1 cellular context compared by ENCODE assay signal in the genomic region with DNA sequence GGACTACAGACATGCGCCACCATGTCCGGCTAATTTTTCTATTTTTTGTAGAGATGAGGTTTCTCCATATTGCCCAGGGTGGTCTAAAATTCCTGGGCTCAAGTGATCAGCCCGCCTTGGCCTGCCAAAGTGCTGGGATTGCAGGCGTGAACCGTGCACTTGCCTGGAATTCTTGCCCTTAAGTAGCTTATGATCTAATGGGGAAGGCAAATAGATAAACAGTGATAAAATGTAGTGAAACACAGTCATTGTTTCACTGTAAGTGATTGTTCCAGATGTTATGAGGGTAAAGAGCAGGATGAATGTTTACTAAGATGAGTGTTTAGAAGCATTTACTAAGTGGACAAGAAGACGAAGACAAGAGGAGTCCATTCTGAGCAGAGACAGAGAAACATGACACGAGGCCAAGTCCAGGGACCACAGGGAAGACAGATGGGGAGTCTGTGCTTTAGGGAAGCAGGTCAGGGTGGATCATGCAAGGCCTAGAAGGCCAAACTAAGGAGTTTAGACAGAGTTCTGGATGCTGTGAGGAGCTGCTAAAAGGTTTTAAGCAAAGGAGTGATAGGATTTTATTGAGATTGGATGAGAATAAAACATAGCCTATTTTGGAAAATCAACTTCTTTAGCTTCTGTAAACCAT.
TF ChIP-seq lines count a peak whose summit lies in the region.

No MANE protein-coding gene starts in this region.

TF ChIP-seq in HepG2, 621 proteins besides CTCF, POLR2A, EP300 and RAD21 (continued from another document):
- TF ChIP-seq, protein P1, sequence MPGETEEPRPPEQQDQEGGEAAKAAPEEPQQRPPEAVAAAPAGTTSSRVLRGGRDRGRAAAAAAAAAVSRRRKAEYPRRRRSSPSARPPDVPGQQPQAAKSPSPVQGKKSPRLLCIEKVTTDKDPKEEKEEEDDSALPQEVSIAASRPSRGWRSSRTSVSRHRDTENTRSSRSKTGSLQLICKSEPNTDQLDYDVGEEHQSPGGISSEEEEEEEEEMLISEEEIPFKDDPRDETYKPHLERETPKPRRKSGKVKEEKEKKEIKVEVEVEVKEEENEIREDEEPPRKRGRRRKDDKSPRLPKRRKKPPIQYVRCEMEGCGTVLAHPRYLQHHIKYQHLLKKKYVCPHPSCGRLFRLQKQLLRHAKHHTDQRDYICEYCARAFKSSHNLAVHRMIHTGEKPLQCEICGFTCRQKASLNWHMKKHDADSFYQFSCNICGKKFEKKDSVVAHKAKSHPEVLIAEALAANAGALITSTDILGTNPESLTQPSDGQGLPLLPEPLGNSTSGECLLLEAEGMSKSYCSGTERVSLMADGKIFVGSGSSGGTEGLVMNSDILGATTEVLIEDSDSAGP (CRISPR knock-in tag; IDR thresholded peaks at IDR 0.05; ENCODE audit: borderline replicate concordance): 0 out of 2 replicates have a peak, but pooled peaks have one; percentile 18
- TF ChIP-seq SKIL (CRISPR knock-in tag; IDR thresholded peaks at IDR 0.05; ENCODE audit: borderline replicate concordance): peak; percentile 12; the same call in 1 of the 2 replicates
- 0 out of 2 replicates have a peak, but pooled peaks have one; percentile 35 for TF ChIP-seq THAP11 (CRISPR knock-in tag; IDR thresholded peaks at IDR 0.05)
- TF ChIP-seq ZNF788 (CRISPR knock-in tag; IDR thresholded peaks at IDR 0.05; ENCODE audit: borderline replicate concordance): 0 out of 2 replicates have a peak, but pooled peaks have one; percentile 45
- TF ChIP-seq, protein P2, sequence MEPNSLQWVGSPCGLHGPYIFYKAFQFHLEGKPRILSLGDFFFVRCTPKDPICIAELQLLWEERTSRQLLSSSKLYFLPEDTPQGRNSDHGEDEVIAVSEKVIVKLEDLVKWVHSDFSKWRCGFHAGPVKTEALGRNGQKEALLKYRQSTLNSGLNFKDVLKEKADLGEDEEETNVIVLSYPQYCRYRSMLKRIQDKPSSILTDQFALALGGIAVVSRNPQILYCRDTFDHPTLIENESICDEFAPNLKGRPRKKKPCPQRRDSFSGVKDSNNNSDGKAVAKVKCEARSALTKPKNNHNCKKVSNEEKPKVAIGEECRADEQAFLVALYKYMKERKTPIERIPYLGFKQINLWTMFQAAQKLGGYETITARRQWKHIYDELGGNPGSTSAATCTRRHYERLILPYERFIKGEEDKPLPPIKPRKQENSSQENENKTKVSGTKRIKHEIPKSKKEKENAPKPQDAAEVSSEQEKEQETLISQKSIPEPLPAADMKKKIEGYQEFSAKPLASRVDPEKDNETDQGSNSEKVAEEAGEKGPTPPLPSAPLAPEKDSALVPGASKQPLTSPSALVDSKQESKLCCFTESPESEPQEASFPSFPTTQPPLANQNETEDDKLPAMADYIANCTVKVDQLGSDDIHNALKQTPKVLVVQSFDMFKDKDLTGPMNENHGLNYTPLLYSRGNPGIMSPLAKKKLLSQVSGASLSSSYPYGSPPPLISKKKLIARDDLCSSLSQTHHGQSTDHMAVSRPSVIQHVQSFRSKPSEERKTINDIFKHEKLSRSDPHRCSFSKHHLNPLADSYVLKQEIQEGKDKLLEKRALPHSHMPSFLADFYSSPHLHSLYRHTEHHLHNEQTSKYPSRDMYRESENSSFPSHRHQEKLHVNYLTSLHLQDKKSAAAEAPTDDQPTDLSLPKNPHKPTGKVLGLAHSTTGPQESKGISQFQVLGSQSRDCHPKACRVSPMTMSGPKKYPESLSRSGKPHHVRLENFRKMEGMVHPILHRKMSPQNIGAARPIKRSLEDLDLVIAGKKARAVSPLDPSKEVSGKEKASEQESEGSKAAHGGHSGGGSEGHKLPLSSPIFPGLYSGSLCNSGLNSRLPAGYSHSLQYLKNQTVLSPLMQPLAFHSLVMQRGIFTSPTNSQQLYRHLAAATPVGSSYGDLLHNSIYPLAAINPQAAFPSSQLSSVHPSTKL (CRISPR knock-in tag; IDR thresholded peaks at IDR 0.05): peak; percentile 73
- TF ChIP-seq, protein P3, sequence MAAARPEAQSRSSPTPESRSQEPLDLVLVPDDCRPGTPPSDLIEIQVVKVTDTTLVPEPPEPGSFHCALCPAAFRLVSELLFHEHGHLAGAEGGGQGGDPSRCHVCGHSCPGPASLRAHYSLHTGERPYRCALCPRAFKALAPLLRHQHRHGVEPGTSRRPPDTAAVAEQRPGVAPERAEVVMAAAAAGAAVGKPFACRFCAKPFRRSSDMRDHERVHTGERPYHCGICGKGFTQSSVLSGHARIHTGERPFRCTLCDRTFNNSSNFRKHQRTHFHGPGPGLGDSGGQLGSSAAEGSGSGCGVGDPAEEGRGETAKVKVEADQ (CRISPR knock-in tag; IDR thresholded peaks at IDR 0.05; ENCODE audit: borderline replicate concordance): 0 out of 2 replicates have a peak, but pooled peaks have one; percentile 44
